ENCODE assay signal across 9 cellular contexts in the genomic region with DNA sequence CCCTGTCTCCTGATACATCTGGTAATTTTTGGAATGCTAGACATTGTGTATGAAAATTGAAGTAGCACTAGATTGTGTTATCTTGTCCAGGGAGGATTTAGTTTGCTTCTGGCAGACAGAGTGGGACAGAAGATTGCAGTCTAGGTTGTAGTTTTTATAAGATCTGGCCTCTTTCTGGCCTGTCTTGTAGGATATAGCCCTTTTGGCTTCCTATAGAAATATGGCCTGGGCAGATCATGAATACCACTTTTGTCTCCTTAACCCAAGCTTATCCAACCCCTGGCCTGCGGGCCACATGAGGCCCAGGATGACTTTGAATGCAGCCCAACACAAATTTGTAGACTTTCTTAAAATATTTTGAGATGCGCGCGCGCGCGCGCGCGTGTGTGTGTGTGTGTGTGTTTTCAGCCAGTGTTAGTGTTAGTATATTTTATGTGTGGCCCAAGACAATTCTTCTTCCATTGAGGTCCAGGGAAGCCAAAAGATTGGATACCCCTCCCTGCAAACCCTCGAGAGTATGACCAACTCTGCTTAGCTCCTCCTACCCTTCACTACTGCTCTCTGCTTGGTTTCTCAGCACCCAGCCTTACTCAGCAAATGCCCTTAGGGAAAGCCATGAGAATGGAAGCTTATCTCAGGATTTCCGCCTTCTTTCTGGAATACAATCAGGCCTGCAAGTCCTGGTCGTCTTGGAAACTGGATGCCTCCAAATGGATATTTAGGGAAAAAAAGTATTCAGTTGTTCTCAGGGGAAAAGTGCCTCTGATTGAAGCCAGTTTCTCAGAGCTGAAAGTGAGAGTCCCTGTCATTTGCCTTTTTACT. TPM values are rescaled to one million over a fixed set of nuclear protein-coding genes. Genes with fewer than 3 reads are reported as not detected.
DNase-seq lines count a peak whose midpoint lies in the region; ATAC-seq and TF ChIP-seq lines count a peak whose summit lies in the region.
"Had no signal": no experiment of that assay in that cellular context is flagged by ENCODE, and none has a peak within 500 bp of the region (broad histone marks: within the 10 kb centered on the region; RNA-seq: fewer than 3 reads in every experiment).

No MANE protein-coding gene starts in this region.

- intact Hi-C loops in Right ventricle myocardium inferior (cut with DNase I) (no loop called here), cardiac septum (cut with DNase I) (no loop called here), heart left ventricle (cut with DNase I) (no loop called here), aorta (cut with DNase I) (no loop called here)

- no peaks in the 10 kb centered on the region for H3K27me3 Mint-ChIP-seq in T-helper 17 cell

- no peak for TF ChIP-seq POLR2A in heart left ventricle (IDR thresholded peaks at IDR 0.05)

- peaks cover 11% of the 10 kb centered on the region for H3K4me1 Mint-ChIP-seq in T-helper 17 cell

- peak overlapping the region in 11 of 12 donors; percentile 32 to 69 (median 50) for H3K27ac ChIP-seq in heart left ventricle
- no peak overlapping the region for H3K27ac ChIP-seq in aorta (ENCODE audit: low read depth in 1 of 2, low read length in 2 of 2)
- H3K27ac ChIP-seq: prostate gland had no signal

- H3K36me3 Mint-ChIP-seq in T-helper 17 cell (ENCODE audit: low read depth), result no peaks in the 10 kb centered on the region

- peak; percentile 82 for ATAC-seq in Right ventricle myocardium inferior
- no peak for ATAC-seq in T-helper 17 cell
- ATAC-seq in heart left ventricle, result peak; percentile 60 to 91 (median 87)
- peak; percentile 77 for ATAC-seq in aorta (ENCODE audit: low FRiP score)
- ATAC-seq in HG03565 (IDR thresholded peaks at IDR 0.05; ENCODE audit: unreplicated experiment), result no peak

- H3K4me1 ChIP-seq in heart left ventricle (peaks cover 2 to 50% (median 38%) of the 10 kb centered on the region in 12 donors), aorta (ENCODE audit: control insufficient read depth in 1 of 2, insufficient read depth in 2 of 2, low read length in 2 of 2) (no peaks in the 10 kb centered on the region)
- H3K4me1 ChIP-seq: prostate gland had no signal

- H3K27me3 ChIP-seq in heart left ventricle (no peaks in the 10 kb centered on the region), aorta (ENCODE audit: control insufficient read depth in 1 of 2, insufficient read depth in 2 of 2, low read length in 1 of 2) (no peaks in the 10 kb centered on the region)

- no peak for DNase-seq in Right ventricle myocardium inferior (ENCODE audit: missing footprints)
- no peak for DNase-seq in cardiac septum (ENCODE audit: low spot score)
- DNase-seq in T-helper 17 cell, result no peak
- peak in 2 of 5 donors; percentile 44 to 61 for DNase-seq in heart left ventricle
- DNase-seq in aorta, result no peak
- DNase-seq in NCI-H2081 treated with DMSO at 0.1 percent for 48 hours (lab: John Stamatoyannopoulos, UW), result no peak
- no peak for DNase-seq in stimulated activated CD4-positive, alpha-beta T cell treated with anti-CD3 and anti-CD28 coated beads, Interleukin-1b, Interleukin-23, amount 100 ng/mL, for 48 hours

- H3K36me3 ChIP-seq in heart left ventricle, result no peaks in the 10 kb centered on the region
- H3K36me3 ChIP-seq in aorta (ENCODE audit: control insufficient read depth in 1 of 2, insufficient read depth in 2 of 2, low read length in 1 of 2), result no peaks in the 10 kb centered on the region
- H3K36me3 ChIP-seq: prostate gland had no signal

- H3K9me3 ChIP-seq in T-helper 17 cell (ENCODE audit: control insufficient read depth, low read length, poor library complexity, severe bottlenecking) (no peaks in the 10 kb centered on the region), heart left ventricle (peaks cover 0 to 5% (median 0%) of the 10 kb centered on the region in 12 donors), aorta (ENCODE audit: control insufficient read depth, low read length) (no peaks in the 10 kb centered on the region)
- H3K9me3 ChIP-seq: prostate gland had no signal

- no peak overlapping the region for H3K4me3 Mint-ChIP-seq in T-helper 17 cell

- peak overlapping the region; percentile 68 for H3K27ac Mint-ChIP-seq in T-helper 17 cell

- 53 to 65% (median 58%) methylated on average over 11 to 13 of the region's 13 CpGs for WGBS in heart left ventricle, 4 donors
- 40 to 47% methylated on average over 13 of the region's 13 CpGs for WGBS in aorta, 2 donors

- no peak overlapping the region for H3K4me3 ChIP-seq in heart left ventricle
- H3K4me3 ChIP-seq in aorta (ENCODE audit: low read length in 2 of 2), result no peak overlapping the region
- H3K4me3 ChIP-seq: prostate gland had no signal

- no peak for TF ChIP-seq CTCF in heart left ventricle (IDR thresholded peaks at IDR 0.05)

RNA-seq across cellular contexts. Expression of gene ANKRD33B, which starts 26.6 kb away (rescaled TPM):
- total RNA-seq in Right ventricle myocardium inferior (4.1 TPM), cardiac septum (15.2 TPM), T-helper 17 cell (10 to 100 TPM in 1 of 2 donors, 1 to 10 TPM in 1; 5.3 to 13.9 TPM), heart left ventricle (10 to 100 TPM in 3 of 9 donors, 1 to 10 TPM in 6; 1.7 to 33.8 (median 5.2) TPM), aorta (1 to 10 TPM; 3.3 to 4.9 TPM)
- polyA plus RNA-seq in heart left ventricle (1 to 10 TPM in 1 of 2 donors, under 1 TPM in 1; 0.98 to 1.2 TPM), aorta (1 to 10 TPM in 1 of 2 donors, under 1 TPM in 1; 0.75 to 3.2 TPM)

Comparison
In these comparisons a context has a peak if more than half of its experiments do, and no peak if none do; other contexts are left out.
1. ATAC-seq: peak in Right ventricle myocardium inferior (single experiment), heart left ventricle (4 of 4) and aorta (single experiment); none in T-helper 17 cell (single experiment) and HG03565 (single experiment).
2. H3K27ac ChIP-seq: peak in heart left ventricle (11 of 12); none in aorta (0 of 2).